Comparison of ENCODE assay signal across 31 cellular contexts in the genomic region with DNA sequence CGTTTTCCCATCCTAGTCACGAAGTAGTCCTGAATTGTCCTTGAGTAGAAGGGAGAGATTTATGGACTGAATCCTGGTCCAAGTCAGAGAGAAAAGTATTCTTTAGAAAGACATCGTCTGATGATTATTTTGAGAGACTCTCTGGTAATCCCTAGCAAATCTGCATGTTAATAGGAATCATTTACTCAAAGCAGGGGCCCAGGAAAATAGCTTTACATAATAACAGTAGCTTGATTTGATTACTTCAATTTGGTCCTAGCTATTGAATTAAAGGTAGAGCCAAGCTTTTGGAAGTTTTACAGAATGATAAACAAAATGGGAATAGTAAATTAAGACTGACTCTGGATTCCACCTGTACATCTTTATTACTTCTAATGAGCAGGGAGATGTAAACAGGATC.
"Had no signal": no experiment of that assay in that cellular context is flagged by ENCODE, and none has a peak within 500 bp of the region (broad histone marks: within the 10 kb centered on the region; RNA-seq: fewer than 3 reads in every experiment).

No MANE protein-coding gene starts in this region.

- H3K27ac Mint-ChIP-seq: naive thymus-derived CD4-positive, alpha-beta T cell; stimulated activated effector memory CD8-positive, alpha-beta T cell treated with anti-CD3 and anti-CD28 coated beads, Interleukin-12 subunit alpha, Interleukin-12 subunit beta, amount 100 ng/mL, for 72 hours; type B pancreatic cell had no signal

- H3K9me3 ChIP-seq: esophagus muscularis mucosa, gastroesophageal sphincter, heart right ventricle, left lung, ovary, psoas muscle, sigmoid colon, stomach, testis, tibial artery had no signal

- H3K36me3 Mint-ChIP-seq: stimulated activated effector memory CD8-positive, alpha-beta T cell treated with anti-CD3 and anti-CD28 coated beads, Interleukin-12 subunit alpha, Interleukin-12 subunit beta, amount 100 ng/mL, for 72 hours; type B pancreatic cell had no signal

- H3K36me3 ChIP-seq: esophagus muscularis mucosa, gastroesophageal sphincter, heart right ventricle, left lung, ovary, sigmoid colon, stomach, tibial artery had no signal

- H3K4me3 Mint-ChIP-seq: stimulated activated effector memory CD8-positive, alpha-beta T cell treated with anti-CD3 and anti-CD28 coated beads, Interleukin-12 subunit alpha, Interleukin-12 subunit beta, amount 100 ng/mL, for 72 hours; type B pancreatic cell had no signal

- H3K4me3 ChIP-seq: coronary artery, esophagus muscularis mucosa, gastroesophageal sphincter, heart right ventricle, left lung, ovary, psoas muscle, sigmoid colon, stomach, testis, tibial artery had no signal

- H3K27me3 ChIP-seq: ovary, testis had no signal

- H3K9me3 Mint-ChIP-seq: stimulated activated effector memory CD8-positive, alpha-beta T cell treated with anti-CD3 and anti-CD28 coated beads, Interleukin-12 subunit alpha, Interleukin-12 subunit beta, amount 100 ng/mL, for 72 hours; type B pancreatic cell had no signal

- H3K27ac ChIP-seq: coronary artery, esophagus muscularis mucosa, foreskin keratinocyte, gastroesophageal sphincter, heart right ventricle, left lung, ovary, psoas muscle, sigmoid colon, stomach, testis, tibial artery had no signal

- FAIRE-seq: endothelial cell of umbilical vein, islet of Langerhans had no signal

- H3K4me1 ChIP-seq: esophagus muscularis mucosa, foreskin keratinocyte, gastroesophageal sphincter, heart right ventricle, left lung, psoas muscle, sigmoid colon, stomach, testis, tibial artery had no signal

- DNase-seq: dermis blood vessel endothelial cell; effector memory CD4-positive, alpha-beta T cell; foreskin keratinocyte; glutamatergic neuron; heart right ventricle; hypothalamus; left cardiac atrium; left lung; mammary epithelial cell; mesendoderm; midbrain; naive thymus-derived CD4-positive, alpha-beta T cell; occipital lobe; ovary; posterior cingulate gyrus; psoas muscle; right cardiac atrium; sigmoid colon; stimulated activated CD4-positive, alpha-beta T cell treated with anti-CD3 and anti-CD28 coated beads, Interleukin-2, amount 100 ng/mL, for 24 hours; stimulated activated CD4-positive, alpha-beta T cell treated with anti-CD3 and anti-CD28 coated beads, Interleukin-4, amount 100 ng/mL, for 24 hours; stimulated activated naive CD4-positive, alpha-beta T cell treated with Interleukin-2 at 50 U/mL for 16 hours; stomach; testis; tibial artery had no signal
